In the genomic region with DNA sequence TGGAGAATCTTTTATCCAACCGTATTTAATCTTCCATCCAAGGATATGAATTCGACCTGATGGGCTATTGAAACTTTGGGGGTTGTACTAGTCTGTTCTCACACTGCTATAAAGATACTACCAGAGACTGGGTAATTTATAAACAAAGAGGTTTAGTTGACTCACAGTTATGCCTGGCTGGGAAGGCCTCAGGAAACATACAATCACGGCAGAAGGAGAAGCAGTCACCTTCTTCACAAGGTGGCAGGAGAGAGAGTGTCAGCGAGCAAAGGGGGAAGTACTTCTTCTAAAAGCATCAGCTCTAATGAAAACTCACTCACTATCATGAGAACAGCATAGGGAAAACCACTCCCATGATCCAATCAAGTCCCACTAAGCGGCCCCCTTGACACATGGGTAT, we compare ENCODE assay signal across 7 cellular contexts. TPM values are rescaled to one million over a fixed set of nuclear protein-coding genes. Genes with fewer than 3 reads are reported as not detected.
"Had no signal": no experiment of that assay in that cellular context is flagged by ENCODE, and none has a peak within 500 bp of the region (broad histone marks: within the 10 kb centered on the region; RNA-seq: fewer than 3 reads in every experiment).

No MANE protein-coding gene starts in this region.

- DNase-seq: GM23248, H7, H9, HCEC 1CT, HFFc6 had no signal

RNA-seq across cellular contexts. Expression of a gene that starts 43.8 kb away (rescaled TPM):
- total RNA-seq: HFFc6 had no signal

RNA-seq across cellular contexts. Expression of a gene that starts 47.6 kb away (rescaled TPM):
- total RNA-seq: GM23338, H1, H7, H9, HFFc6 had no signal
